Comparison of ENCODE assay signal across 18 cellular contexts in the genomic region with DNA sequence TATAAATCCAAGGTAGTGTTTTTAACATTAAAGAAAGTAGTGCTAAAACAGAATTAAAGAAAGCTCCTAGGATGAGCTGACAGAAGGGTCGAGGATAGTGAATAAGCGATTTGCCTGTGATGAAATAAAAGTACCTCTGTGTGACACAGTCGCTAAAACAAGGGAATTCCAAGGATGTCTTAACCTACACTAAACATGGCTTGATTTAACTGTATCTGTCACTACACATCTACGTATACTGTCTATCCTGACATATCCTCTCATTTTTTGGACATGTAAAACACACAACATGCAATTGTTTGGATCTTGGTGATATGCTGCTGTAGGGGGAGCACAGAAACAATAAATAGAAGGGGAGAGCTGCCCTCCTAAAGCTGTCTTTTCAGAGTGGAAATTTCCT.
DNase-seq lines count a peak whose midpoint lies in the region; ATAC-seq and TF ChIP-seq lines count a peak whose summit lies in the region.
"Had no signal": no experiment of that assay in that cellular context is flagged by ENCODE, and none has a peak within 500 bp of the region (broad histone marks: within the 10 kb centered on the region; RNA-seq: fewer than 3 reads in every experiment).

No MANE protein-coding gene starts in this region.

- no peak overlapping the region for H3K4me3 ChIP-seq in SK-N-SH (ENCODE audit: low read depth in 2 of 2, low read length in 1 of 2)
- no peak overlapping the region for H3K4me3 ChIP-seq in HUES6 (ENCODE audit: low read depth, low read length)
- no peak overlapping the region for H3K4me3 ChIP-seq in mesendoderm (ENCODE audit: low read length)
- no peak overlapping the region for H3K4me3 ChIP-seq in trophoblast cell (ENCODE audit: low read depth, low read length)
- no peak overlapping the region for H3K4me3 ChIP-seq in PC-9
- H3K4me3 ChIP-seq: BLaER1 had no signal

- H3K79me1 ChIP-seq in mesendoderm (ENCODE audit: low read length), result no peaks in the 10 kb centered on the region
- peaks cover 20% of the 10 kb centered on the region for H3K79me1 ChIP-seq in trophoblast cell (ENCODE audit: low read length)

- H4K91ac ChIP-seq in trophoblast cell (ENCODE audit: low read depth, low read length), result no peak overlapping the region

- no peak overlapping the region for H3K4me2 ChIP-seq in SK-N-SH
- H3K4me2 ChIP-seq in mesendoderm (ENCODE audit: low read length), result no peak overlapping the region
- H3K4me2 ChIP-seq in trophoblast cell (ENCODE audit: low read length), result no peak overlapping the region
- H3K4me2 ChIP-seq in PC-9, result no peak overlapping the region
- H3K4me2 ChIP-seq: BLaER1 had no signal

- CTCF ChIA-PET in SK-N-SH (lab: Yijun Ruan, JAX), result interaction anchor here (0.7 to 1.3 kb wide), 4 partner anchors 13 to 666 kb away, joined by 3 to 4 read pairs (median 3); no protein-coding TSS in a partner anchor
- CTCF ChIA-PET in PC-9 (lab: Charles Lee), result no interaction called here

- no peak overlapping the region for H3K27ac ChIP-seq in SK-N-SH (ENCODE audit: low read depth in 2 of 2, low read length in 1 of 2)
- H3K27ac ChIP-seq in HUES6 (ENCODE audit: low read depth, low read length), result peak overlapping the region; percentile 56; the same call in 1 of the 2 replicates
- no peak overlapping the region for H3K27ac ChIP-seq in mesendoderm (ENCODE audit: low read depth, low read length)
- peak overlapping the region; percentile 79 for H3K27ac ChIP-seq in trophoblast cell (ENCODE audit: low read depth, low read length)
- H3K27ac ChIP-seq in PC-9, result no peak overlapping the region
- H3K27ac ChIP-seq: 22Rv1, BLaER1, C4-2B had no signal

- no peak overlapping the region for H2BK5ac ChIP-seq in mesendoderm (ENCODE audit: low read length)
- peak overlapping the region; percentile 49 for H2BK5ac ChIP-seq in trophoblast cell (ENCODE audit: low read depth, low read length, poor library complexity)

- no peak for DNase-seq in SK-N-SH
- peak; percentile 13 for DNase-seq in mesendoderm
- peak in 1 of 2 donors; percentile 56 for DNase-seq in trophoblast cell
- DNase-seq in PC-9, result no peak
- DNase-seq in GM03348 (ENCODE audit: low spot score), result no peak
- DNase-seq in left lobe of liver (ENCODE audit: low spot score), result no peak
- DNase-seq: Caco-2; CD4-positive, CD25-positive, alpha-beta regulatory T cell; CD8-positive, alpha-beta T cell; DMS153; EL; GDM1 had no signal

- H3K9me3 ChIP-seq in SK-N-SH (no peaks in the 10 kb centered on the region), HUES6 (ENCODE audit: control insufficient read depth, insufficient read depth, low read depth, low read length) (no peaks in the 10 kb centered on the region; the same call in 1 of the 2 replicates), trophoblast cell (ENCODE audit: insufficient read depth, low read depth, low read length) (no peaks in the 10 kb centered on the region), PC-9 (ENCODE audit: insufficient read depth, low read depth) (no peaks in the 10 kb centered on the region)
- H3K9me3 ChIP-seq: BLaER1, Caco-2 had no signal

- no peak overlapping the region for H3K18ac ChIP-seq in mesendoderm (ENCODE audit: low read length)
- H3K18ac ChIP-seq in trophoblast cell (ENCODE audit: low read length), result no peak overlapping the region

- H3K79me2 ChIP-seq in SK-N-SH (ENCODE audit: insufficient read depth) (no peaks in the 10 kb centered on the region), mesendoderm (ENCODE audit: control insufficient read depth, insufficient read depth, low read length) (no peaks in the 10 kb centered on the region), trophoblast cell (ENCODE audit: control insufficient read depth, insufficient read depth, low read length, poor library complexity) (no peaks in the 10 kb centered on the region), PC-9 (ENCODE audit: low read depth) (no peaks in the 10 kb centered on the region)

- H3K36me3 ChIP-seq in SK-N-SH (replicated peaks in 1 of 2; ENCODE audit: control insufficient read depth in 1 of 2, insufficient read depth in 2 of 2, low read length in 1 of 2) (no peaks in the 10 kb centered on the region), HUES6 (ENCODE audit: control insufficient read depth, insufficient read depth, low read length) (no peaks in the 10 kb centered on the region), mesendoderm (ENCODE audit: control insufficient read depth, insufficient read depth, low read length) (no peaks in the 10 kb centered on the region), trophoblast cell (ENCODE audit: control insufficient read depth in 1 of 2, insufficient read depth in 2 of 2, low read length in 2 of 2) (no peaks in the 10 kb centered on the region), PC-9 (ENCODE audit: low read depth) (no peaks in the 10 kb centered on the region)
- H3K36me3 ChIP-seq: BLaER1 had no signal

- no peak overlapping the region for H3K14ac ChIP-seq in trophoblast cell (ENCODE audit: low read length)

- no peak for TF ChIP-seq CTCF in SK-N-SH (IDR thresholded peaks at IDR 0.05)
- no peak for TF ChIP-seq CTCF in PC-9 (conservative IDR thresholded peaks at IDR 0.05)

- no peak overlapping the region for H4K5ac ChIP-seq in mesendoderm (ENCODE audit: low read length)

- no peak overlapping the region for H3K56ac ChIP-seq in mesendoderm (ENCODE audit: low read length)

- H4K20me1 ChIP-seq in SK-N-SH (ENCODE audit: insufficient read depth) (no peaks in the 10 kb centered on the region), PC-9 (ENCODE audit: insufficient read depth) (no peaks in the 10 kb centered on the region)
- H4K20me1 ChIP-seq: BLaER1 had no signal

- H3K9me2 ChIP-seq in SK-N-SH, result no peaks in the 10 kb centered on the region
- H3K9me2 ChIP-seq in PC-9 (ENCODE audit: insufficient read depth), result no peaks in the 10 kb centered on the region

- H3K9ac ChIP-seq in SK-N-SH (no peak overlapping the region), HUES6 (ENCODE audit: low read length) (no peak overlapping the region), mesendoderm (ENCODE audit: low read length) (no peak overlapping the region), trophoblast cell (ENCODE audit: low read length) (no peak overlapping the region)
- H3K9ac ChIP-seq: BLaER1 had no signal

- H2BK120ac ChIP-seq in mesendoderm (ENCODE audit: low read depth, low read length) (no peak overlapping the region), trophoblast cell (ENCODE audit: insufficient read depth, low read length, poor library complexity) (peak overlapping the region; percentile 6)

- H3K4ac ChIP-seq in mesendoderm (ENCODE audit: low read depth, low read length) (no peak overlapping the region), trophoblast cell (ENCODE audit: low read depth, low read length) (no peak overlapping the region)

- TF ChIP-seq EP300 in SK-N-SH (IDR thresholded peaks at IDR 0.05; ENCODE audit: borderline replicate concordance in 1 of 2, low read depth in 1 of 2, low read length in 1 of 2), result no peak

- H2AK5ac ChIP-seq in mesendoderm (ENCODE audit: low read length), result no peak overlapping the region
- no peak overlapping the region for H2AK5ac ChIP-seq in trophoblast cell (ENCODE audit: low read length)

- no TSS peak for BruUV-seq in PC-9 (replicated peaks; lab: Mats Ljungman, UMichigan)

- H3K27me3 ChIP-seq in SK-N-SH (ENCODE audit: insufficient read depth) (no peaks in the 10 kb centered on the region), HUES6 (ENCODE audit: control insufficient read depth, insufficient read depth, low read length) (no peaks in the 10 kb centered on the region), mesendoderm (ENCODE audit: insufficient read depth, low read length, poor library complexity) (no peaks in the 10 kb centered on the region), trophoblast cell (ENCODE audit: insufficient read depth, low read length) (no peaks in the 10 kb centered on the region), PC-9 (ENCODE audit: insufficient read depth, low read depth) (no peaks in the 10 kb centered on the region)
- H3K27me3 ChIP-seq: BLaER1 had no signal

- H3F3A ChIP-seq in SK-N-SH (replicated peaks; ENCODE audit: insufficient read depth) (no peaks in the 10 kb centered on the region), PC-9 (ENCODE audit: insufficient read depth, low read depth) (no peaks in the 10 kb centered on the region)

- intact Hi-C loops in PC-9 (cut with micrococcal nuclease; ENCODE audit: unreplicated experiment), result no loop called here

- H4K12ac ChIP-seq in trophoblast cell (ENCODE audit: low read depth, low read length), result no peak overlapping the region

- H2AFZ ChIP-seq in SK-N-SH (ENCODE audit: low read depth) (no peak overlapping the region), trophoblast cell (ENCODE audit: insufficient read depth, low read length, poor library complexity) (no peak overlapping the region), PC-9 (no peak overlapping the region)

- H2BK15ac ChIP-seq in mesendoderm (replicated peaks; ENCODE audit: low read depth), result no peak overlapping the region

- ATAC-seq in SK-N-SH treated with all-trans-retinoic acid at 6 μM for 48 hours (no peak), left lobe of liver (no peak)
- ATAC-seq: CD8-positive, alpha-beta T cell; HCT116 had no signal

- 42% methylated on average over 4 of the region's 4 CpGs for WGBS in SK-N-SH (ENCODE audit: low lambda C conversion rate)
- WGBS in mesendoderm (ENCODE audit: extremely low coverage, insufficient coverage, low lambda C conversion rate), result no CpG with 5 or more reads among the region's 4 CpGs
- no CpG with 5 or more reads among the region's 4 CpGs for WGBS in trophoblast cell (ENCODE audit: extremely low coverage, insufficient coverage, insufficient read length)

- H3K4me1 ChIP-seq in SK-N-SH (ENCODE audit: control insufficient read depth in 1 of 2, insufficient read depth in 2 of 2, low read depth in 1 of 2, low read length in 1 of 2), result no peaks in the 10 kb centered on the region
- peaks cover 9% of the 10 kb centered on the region for H3K4me1 ChIP-seq in HUES6 (ENCODE audit: control insufficient read depth, insufficient read depth, low read length)
- H3K4me1 ChIP-seq in mesendoderm (ENCODE audit: control insufficient read depth, low read depth, low read length), result no peaks in the 10 kb centered on the region
- H3K4me1 ChIP-seq in trophoblast cell (ENCODE audit: control insufficient read depth in 1 of 2, insufficient read depth in 2 of 2, low read length in 2 of 2), result no peaks in the 10 kb centered on the region
- no peaks in the 10 kb centered on the region for H3K4me1 ChIP-seq in PC-9 (replicated peaks; ENCODE audit: insufficient read depth)
- H3K4me1 ChIP-seq: BLaER1 had no signal

- TF ChIP-seq RAD21 in SK-N-SH (IDR thresholded peaks at IDR 0.05; ENCODE audit: low read length), result peak; percentile 16; the same call in 1 of the 2 replicates

- POLR2A ChIA-PET in SK-N-SH (lab: Yijun Ruan, JAX) (no interaction called here), PC-9 (lab: Charles Lee; ENCODE audit: unreplicated experiment) (no interaction called here)

- no peak overlapping the region for H2BK12ac ChIP-seq in trophoblast cell (ENCODE audit: low read length)

- H4K8ac ChIP-seq in mesendoderm (ENCODE audit: low read depth, low read length), result no peak overlapping the region
- H4K8ac ChIP-seq in trophoblast cell (ENCODE audit: low read depth, low read length), result no peak overlapping the region

- H3K23ac ChIP-seq in mesendoderm (ENCODE audit: low read length), result no peak overlapping the region
- H3K23ac ChIP-seq in trophoblast cell (ENCODE audit: low read length), result no peak overlapping the region

TF ChIP-seq in SK-N-SH, 30 proteins besides CTCF, POLR2A, EP300 and RAD21 (continues in another document):
- no peak for TF ChIP-seq SIN3A (IDR thresholded peaks at IDR 0.05; ENCODE audit: borderline replicate concordance, low read depth, low read length)

Comparison
In these comparisons a context has a peak if more than half of its experiments do, and no peak if none do; other contexts are left out.
1. H3K27ac ChIP-seq: peak in HUES6 (single experiment) and trophoblast cell (single experiment); none in SK-N-SH (0 of 2), mesendoderm (single experiment) and PC-9 (single experiment).